In genomic region chrX:45775462-45775861, GRCh38 we compare ENCODE assay signal across 11 cellular contexts.
DNase-seq lines count a peak whose midpoint lies in the region; ATAC-seq and TF ChIP-seq lines count a peak whose summit lies in the region.
"Had no signal": no experiment of that assay in that cellular context is flagged by ENCODE, and none has a peak within 500 bp of the region (broad histone marks: within the 10 kb centered on the region; RNA-seq: fewer than 3 reads in every experiment).

No MANE protein-coding gene starts in this region.

- CTCF ChIA-PET in Calu3 (lab: Charles Lee) (interaction anchor here (1.5 kb wide), 1 partner anchor 28 kb away, joined by 3 read pairs; no protein-coding TSS in a partner anchor), MCF 10A (lab: Yijun Ruan, JAX) (interaction anchor here (0.6 to 1.4 kb wide), 4 partner anchors 9 to 855 kb away, joined by 3 to 5 read pairs (median 4); no protein-coding TSS in a partner anchor)

- no peak for ATAC-seq in HG02642 (IDR thresholded peaks at IDR 0.05; ENCODE audit: poor library complexity, unreplicated experiment)

- DNase-seq in Calu3 (no peak), M059J (ENCODE audit: low read depth) (peak; percentile 95), MCF 10A (ENCODE audit: unreplicated experiment) (peak; percentile 88), activated gamma-delta T cell (lab: John Stamatoyannopoulos, UW) (no peak), NCI-H187 treated with DMSO at 0.1 percent for 48 hours (lab: John Stamatoyannopoulos, UW) (no peak)
- DNase-seq in activated effector memory CD4-positive, alpha-beta T cell treated with Interleukin-2 at 50 U/mL for 16 hours: no peak
- DNase-seq: activated T-cell treated with anti-CD3 and anti-CD28 coated beads for 4 hours, DMS153, NCI-H2081 treated with DMSO at 0.1 percent for 48 hours had no signal

- H3K9me3 Mint-ChIP-seq in Calu3 (ENCODE audit: low read depth, unreplicated experiment): no peaks in the 10 kb centered on the region
- no peaks in the 10 kb centered on the region for H3K9me3 Mint-ChIP-seq in MCF 10A (ENCODE audit: unreplicated experiment)
- H3K9me3 Mint-ChIP-seq in nephron: no peaks in the 10 kb centered on the region

- H3K27ac Mint-ChIP-seq in Calu3 (ENCODE audit: unreplicated experiment) (peak overlapping the region; percentile 56), MCF 10A (ENCODE audit: low read depth, unreplicated experiment) (peak overlapping the region; percentile 62), nephron (peak overlapping the region; percentile 35 to 85 (median 41))

- H3K36me3 Mint-ChIP-seq in Calu3 (ENCODE audit: insufficient read depth, unreplicated experiment) (peaks cover 42% of the 10 kb centered on the region), MCF 10A (ENCODE audit: insufficient read depth, unreplicated experiment) (no peaks in the 10 kb centered on the region), nephron (ENCODE audit: low read depth) (peaks cover 9% of the 10 kb centered on the region)

- no TSS peak for BruUV-seq in Calu3 (replicated peaks; lab: Mats Ljungman, UMichigan)
- TSS peak; percentile 4 for BruUV-seq in MCF 10A (replicated peaks; lab: Mats Ljungman, UMichigan)

- intact Hi-C loops in Calu3 (cut with micrococcal nuclease; ENCODE audit: unreplicated experiment) (no loop called here), MCF 10A (cut with micrococcal nuclease) (no loop called here)

- POLR2A ChIA-PET in MCF 10A (lab: Yijun Ruan, JAX): interaction anchor here (0.7 to 13.8 kb wide), 18 partner anchors 9 to 296 kb away, joined by 3 to 408 read pairs (median 8); no protein-coding TSS in a partner anchor

- H3K27me3 Mint-ChIP-seq in Calu3 (ENCODE audit: unreplicated experiment): no peaks in the 10 kb centered on the region
- peaks cover 66% of the 10 kb centered on the region for H3K27me3 Mint-ChIP-seq in MCF 10A (ENCODE audit: insufficient read depth, unreplicated experiment)
- H3K27me3 Mint-ChIP-seq in nephron (ENCODE audit: low read depth): no peaks in the 10 kb centered on the region

- H3K4me3 Mint-ChIP-seq in Calu3 (ENCODE audit: low read depth, unreplicated experiment) (peak overlapping the region; percentile 24), MCF 10A (ENCODE audit: unreplicated experiment) (peak overlapping the region; percentile 55), nephron (no peak overlapping the region)

- TF ChIP-seq CTCF in Calu3 (IDR thresholded peaks at IDR 0.05; ENCODE audit: unreplicated experiment) (no peak), MCF 10A (IDR thresholded peaks at IDR 0.05; ENCODE audit: unreplicated experiment) (no peak), nephron (IDR thresholded peaks at IDR 0.05; ENCODE audit: unreplicated experiment in 3 of 3) (no peak)

- H3K4me1 Mint-ChIP-seq in Calu3 (ENCODE audit: low read depth, unreplicated experiment) (peaks cover 60% of the 10 kb centered on the region), MCF 10A (ENCODE audit: insufficient read depth, unreplicated experiment) (peaks cover 35% of the 10 kb centered on the region), nephron (peaks cover 27% of the 10 kb centered on the region)

Comparison
In these comparisons a context has a peak if more than half of its experiments do, and no peak if none do; other contexts are left out.
1. DNase-seq: peak in M059J (single experiment) and MCF 10A (single experiment); none in Calu3 (single experiment), activated gamma-delta T cell (single experiment), activated effector memory CD4-positive, alpha-beta T cell treated with Interleukin-2 at 50 U/mL for 16 hours (single experiment) and NCI-H187 treated with DMSO at 0.1 percent for 48 hours (single experiment).
2. H3K4me3 Mint-ChIP-seq: peak in Calu3 (single experiment) and MCF 10A (single experiment); none in nephron (0 of 3).
3. Peak in every context shown above with its lines, with median percentiles within 50 percentile points of each other: H3K27ac Mint-ChIP-seq.